ENCODE assay signal across 1 cellular context in the genomic region with DNA sequence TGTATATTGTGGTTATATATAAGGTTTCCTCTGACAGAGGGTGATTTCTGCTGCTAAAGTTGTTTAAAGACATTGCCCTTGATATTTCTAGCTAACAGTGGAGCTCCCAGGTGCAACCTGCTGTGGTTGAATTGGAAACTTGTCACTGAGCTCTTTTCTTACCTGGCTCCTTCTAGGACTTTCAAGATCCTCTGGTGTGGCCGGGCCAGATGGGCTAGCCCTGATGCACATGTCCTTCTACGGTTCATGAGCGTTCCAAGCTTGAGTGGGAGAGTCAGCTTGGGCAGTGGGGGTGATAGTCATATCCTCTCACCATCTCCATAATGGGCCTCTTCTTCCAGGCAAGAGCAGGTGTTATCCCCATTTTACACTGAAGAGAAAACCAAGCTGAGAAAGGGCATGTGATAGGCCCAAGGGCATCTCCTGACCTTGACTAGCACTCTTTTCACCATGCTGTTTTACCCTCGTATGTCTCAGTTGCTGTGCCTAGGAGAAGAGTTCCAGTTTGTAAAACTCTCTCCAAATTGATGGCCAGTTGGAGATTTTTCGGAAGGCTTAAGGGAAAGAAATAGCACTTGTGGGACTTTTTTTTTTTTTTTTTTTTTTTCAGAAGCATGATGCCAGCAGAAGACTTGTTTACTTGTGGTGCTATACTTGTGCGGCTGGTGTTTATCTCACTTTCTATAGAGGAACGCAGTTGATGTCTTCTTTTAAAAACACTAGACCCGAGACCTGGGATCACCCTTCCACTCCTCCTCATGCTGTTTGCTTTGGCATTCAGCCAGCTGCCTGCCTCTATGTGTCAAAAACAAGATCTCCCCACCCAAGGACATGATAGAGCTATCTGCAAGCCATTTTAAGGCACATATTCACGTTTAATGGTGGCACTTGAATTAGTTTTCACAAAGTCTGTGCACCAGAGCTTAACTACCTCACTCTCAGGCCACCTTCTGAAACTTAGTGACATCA.
TF ChIP-seq lines count a peak whose summit lies in the region.

No MANE protein-coding gene starts in this region.

TF ChIP-seq in HepG2, 621 proteins besides CTCF, POLR2A, EP300 and RAD21 (continued from another document):
- TF ChIP-seq MTF2 (CRISPR knock-in tag; IDR thresholded peaks at IDR 0.05; ENCODE audit: borderline replicate concordance), result no peak
- TF ChIP-seq, protein P1, sequence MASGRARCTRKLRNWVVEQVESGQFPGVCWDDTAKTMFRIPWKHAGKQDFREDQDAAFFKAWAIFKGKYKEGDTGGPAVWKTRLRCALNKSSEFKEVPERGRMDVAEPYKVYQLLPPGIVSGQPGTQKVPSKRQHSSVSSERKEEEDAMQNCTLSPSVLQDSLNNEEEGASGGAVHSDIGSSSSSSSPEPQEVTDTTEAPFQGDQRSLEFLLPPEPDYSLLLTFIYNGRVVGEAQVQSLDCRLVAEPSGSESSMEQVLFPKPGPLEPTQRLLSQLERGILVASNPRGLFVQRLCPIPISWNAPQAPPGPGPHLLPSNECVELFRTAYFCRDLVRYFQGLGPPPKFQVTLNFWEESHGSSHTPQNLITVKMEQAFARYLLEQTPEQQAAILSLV (CRISPR knock-in tag; IDR thresholded peaks at IDR 0.05; ENCODE audit: borderline replicate concordance), result no peak
- no peak for TF ChIP-seq MZF1 (CRISPR knock-in tag; IDR thresholded peaks at IDR 0.05; ENCODE audit: borderline replicate concordance)
- 0 out of 2 replicates have a peak, but pooled peaks have one; percentile 42 for TF ChIP-seq NFIC (IDR thresholded peaks at IDR 0.05; ENCODE audit: low read length)
- no peak for TF ChIP-seq ZNF10 (CRISPR knock-in tag; IDR thresholded peaks at IDR 0.05; ENCODE audit: borderline replicate concordance, low read depth)
- no peak for TF ChIP-seq ELF4 (CRISPR knock-in tag; IDR thresholded peaks at IDR 0.05; ENCODE audit: borderline replicate concordance)
- TF ChIP-seq ZNF781 (CRISPR knock-in tag; IDR thresholded peaks at IDR 0.05; ENCODE audit: borderline replicate concordance, not compliant biosample characterization), result no peak
- no peak for TF ChIP-seq ZNF605 (CRISPR knock-in tag; IDR thresholded peaks at IDR 0.05)
- no peak for TF ChIP-seq ZFP91 (CRISPR knock-in tag; IDR thresholded peaks at IDR 0.05; ENCODE audit: borderline replicate concordance)
- TF ChIP-seq HNRNPH1 (optimal IDR thresholded peaks at IDR 0.05; ENCODE audit: low read depth, low read length), result no peak
- no peak for TF ChIP-seq ZNF556 (CRISPR knock-in tag; IDR thresholded peaks at IDR 0.05; ENCODE audit: borderline replicate concordance)
- peak; percentile 78 for TF ChIP-seq FOXA3 (CRISPR knock-in tag; IDR thresholded peaks at IDR 0.05)
- TF ChIP-seq ZNF263 (CRISPR knock-in tag; IDR thresholded peaks at IDR 0.05), result peak; percentile 29; the same call in 1 of the 2 replicates
- TF ChIP-seq U2AF2 (IDR thresholded peaks at IDR 0.05; ENCODE audit: low read depth, low read length), result no peak
- TF ChIP-seq, protein P2, sequence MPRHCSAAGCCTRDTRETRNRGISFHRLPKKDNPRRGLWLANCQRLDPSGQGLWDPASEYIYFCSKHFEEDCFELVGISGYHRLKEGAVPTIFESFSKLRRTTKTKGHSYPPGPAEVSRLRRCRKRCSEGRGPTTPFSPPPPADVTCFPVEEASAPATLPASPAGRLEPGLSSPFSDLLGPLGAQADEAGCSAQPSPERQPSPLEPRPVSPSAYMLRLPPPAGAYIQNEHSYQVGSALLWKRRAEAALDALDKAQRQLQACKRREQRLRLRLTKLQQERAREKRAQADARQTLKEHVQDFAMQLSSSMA (CRISPR knock-in tag; IDR thresholded peaks at IDR 0.05), result no peak
- TF ChIP-seq ZNF788 (CRISPR knock-in tag; IDR thresholded peaks at IDR 0.05; ENCODE audit: borderline replicate concordance), result no peak
- TF ChIP-seq THYN1 (CRISPR knock-in tag; IDR thresholded peaks at IDR 0.05; ENCODE audit: borderline replicate concordance, low read depth), result no peak
- TF ChIP-seq FOXA1 (IDR thresholded peaks at IDR 0.05), result no peak
- TF ChIP-seq FOXA1 (CRISPR knock-in tag; IDR thresholded peaks at IDR 0.05), result peak; percentile 65
- TF ChIP-seq, protein P3, sequence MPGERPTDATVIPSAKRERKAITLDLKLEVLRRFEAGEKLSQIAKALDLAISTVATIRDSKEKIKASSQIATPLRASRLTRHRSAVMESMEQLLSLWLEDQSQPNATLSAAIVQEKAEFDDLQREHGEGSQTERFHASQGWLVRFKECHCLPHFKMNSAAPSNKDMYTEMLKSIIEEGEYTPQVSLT (CRISPR knock-in tag; IDR thresholded peaks at IDR 0.05; ENCODE audit: borderline replicate concordance, low read depth), result no peak
- no peak for TF ChIP-seq ZNF33B (CRISPR knock-in tag; IDR thresholded peaks at IDR 0.05)
